8 cellular contexts compared by ENCODE assay signal in the genomic region with DNA sequence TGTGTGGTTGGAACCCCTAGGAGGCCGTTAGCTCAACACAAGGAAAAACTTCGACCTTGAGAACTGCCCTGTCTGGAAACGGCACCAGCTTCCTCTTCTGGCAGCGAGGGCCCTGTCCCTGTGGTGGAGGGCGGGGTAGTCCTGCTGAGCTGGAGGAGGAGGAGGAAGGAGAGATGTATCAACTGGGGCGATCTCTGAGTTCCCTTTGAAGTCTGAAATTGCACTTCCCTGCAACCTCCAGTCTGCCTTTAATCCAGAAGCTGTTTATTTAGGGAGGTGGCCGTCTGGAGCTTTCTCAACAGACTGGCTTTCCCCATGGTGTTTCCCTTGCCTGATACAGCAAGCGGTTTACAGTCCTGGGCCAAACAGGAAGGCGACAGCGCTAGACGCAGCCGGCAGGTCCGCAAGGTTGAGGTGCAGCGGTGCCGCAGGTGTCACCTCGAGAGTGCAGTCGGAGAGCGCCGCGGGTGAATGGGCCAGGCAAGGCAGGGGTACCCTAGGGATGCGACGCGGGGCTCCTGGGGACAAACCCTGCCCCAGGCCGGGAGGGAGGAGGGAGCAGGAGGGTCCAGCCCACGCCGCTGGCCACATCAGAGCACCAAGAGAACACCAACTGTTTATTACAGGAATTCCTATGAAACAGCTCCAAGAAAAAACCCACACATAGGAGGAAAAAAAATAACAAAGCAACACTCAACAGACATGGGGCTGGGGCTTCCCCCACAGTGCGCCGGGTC.
DNase-seq lines count a peak whose midpoint lies in the region; ATAC-seq, FAIRE-seq and TF ChIP-seq lines count a peak whose summit lies in the region.

No MANE protein-coding gene starts in this region.

- H3K4me1 Mint-ChIP-seq in activated T-cell treated with anti-CD3 and anti-CD28 coated beads, Interleukin-2, amount 50 U/mL, for 24 hours (ENCODE audit: low read depth), result peaks cover 14% of the 10 kb centered on the region
- peaks cover 57% of the 10 kb centered on the region for H3K4me1 Mint-ChIP-seq in nephron progenitor cell

- no peaks in the 10 kb centered on the region for H3K9me3 ChIP-seq in ES-I3 (ENCODE audit: control insufficient read depth, insufficient read depth, low read length)

- H3K36me3 Mint-ChIP-seq in activated T-cell treated with anti-CD3 and anti-CD28 coated beads, Interleukin-2, amount 50 U/mL, for 24 hours (ENCODE audit: low read depth), result no peaks in the 10 kb centered on the region
- H3K36me3 Mint-ChIP-seq in nephron progenitor cell (ENCODE audit: low read depth), result peaks cover 9% of the 10 kb centered on the region

- H3K36me3 ChIP-seq in ES-I3 (ENCODE audit: insufficient read depth, low read length), result no peaks in the 10 kb centered on the region

- peak overlapping the region; percentile 66 for H3K4me3 Mint-ChIP-seq in activated T-cell treated with anti-CD3 and anti-CD28 coated beads, Interleukin-2, amount 50 U/mL, for 24 hours
- peak overlapping the region; percentile 85 for H3K4me3 Mint-ChIP-seq in nephron progenitor cell

- no peak for FAIRE-seq in HTR-8/SVneo (lab: Jason Lieb, UNC)

- TF ChIP-seq CTCF in nephron progenitor cell (IDR thresholded peaks at IDR 0.05), result no peak

- peaks cover 38% of the 10 kb centered on the region for H3K27me3 Mint-ChIP-seq in activated T-cell treated with anti-CD3 and anti-CD28 coated beads, Interleukin-2, amount 50 U/mL, for 24 hours
- peaks cover 10% of the 10 kb centered on the region for H3K27me3 Mint-ChIP-seq in nephron progenitor cell (ENCODE audit: low read depth, poor library complexity)

- peaks cover 28% of the 10 kb centered on the region for H3K4me1 ChIP-seq in ES-I3 (ENCODE audit: insufficient read depth, low read length)

- no peaks in the 10 kb centered on the region for H3K9me3 Mint-ChIP-seq in activated T-cell treated with anti-CD3 and anti-CD28 coated beads, Interleukin-2, amount 50 U/mL, for 24 hours
- H3K9me3 Mint-ChIP-seq in nephron progenitor cell, result no peaks in the 10 kb centered on the region

- ATAC-seq in GM18517 (IDR thresholded peaks at IDR 0.05; ENCODE audit: unreplicated experiment) (no peak), HG02678 (IDR thresholded peaks at IDR 0.05; ENCODE audit: unreplicated experiment) (no peak)

- H3K27ac Mint-ChIP-seq in activated T-cell treated with anti-CD3 and anti-CD28 coated beads, Interleukin-2, amount 50 U/mL, for 24 hours, result peak overlapping the region; percentile 4
- H3K27ac Mint-ChIP-seq in nephron progenitor cell, result no peak overlapping the region

- H3K9ac ChIP-seq in ES-I3 (ENCODE audit: low read depth, low read length), result peak overlapping the region; percentile 54

- DNase-seq in MV-4-11 (lab: John Stamatoyannopoulos, UW) (peak; percentile 92), fibroblast of peridontal ligament (ENCODE audit: extremely low read depth) (peak; percentile 53), nephron progenitor cell (peak; percentile 36), HTR-8/SVneo (ENCODE audit: insufficient read length, low spot score) (no peak)
- DNase-seq in activated T-cell treated with anti-CD3 and anti-CD28 coated beads, Interleukin-2, amount 50 U/mL, for 24 hours, result peak; percentile 57
